26 cellular contexts compared by ENCODE assay signal in the genomic region with DNA sequence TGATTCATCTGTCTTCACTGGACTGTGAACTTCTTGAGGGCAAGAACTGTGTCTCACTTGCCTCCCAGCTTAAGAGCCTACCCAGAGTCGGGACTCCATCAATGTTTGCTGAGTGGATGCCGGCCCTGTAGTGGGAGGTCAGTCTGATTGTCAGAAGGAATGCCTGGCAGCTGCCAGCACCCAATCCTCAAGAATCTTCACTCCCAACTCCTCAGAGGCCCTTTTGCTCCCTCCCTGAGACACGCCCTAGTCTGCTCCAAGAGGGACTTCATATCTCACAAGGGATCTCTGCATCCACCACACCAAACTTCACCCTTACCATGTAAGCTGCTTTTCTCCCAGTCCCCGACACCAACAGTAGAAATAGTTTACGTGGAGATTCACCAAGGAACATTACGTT. TPM values are rescaled to one million over a fixed set of nuclear protein-coding genes. Genes with fewer than 3 reads are reported as not detected.
DNase-seq lines count a peak whose midpoint lies in the region; ATAC-seq, FAIRE-seq and TF ChIP-seq lines count a peak whose summit lies in the region.
"Had no signal": no experiment of that assay in that cellular context is flagged by ENCODE, and none has a peak within 500 bp of the region (broad histone marks: within the 10 kb centered on the region; RNA-seq: fewer than 3 reads in every experiment).

No MANE protein-coding gene starts in this region.

- no peak overlapping the region for H3K23ac ChIP-seq in mesendoderm (ENCODE audit: low read length)

- no peak overlapping the region for H2AFZ ChIP-seq in SK-N-SH (ENCODE audit: low read depth)
- H2AFZ ChIP-seq in K562 (ENCODE audit: low read depth, low read length), result no peak overlapping the region

- TF ChIP-seq EP300 in SK-N-SH (IDR thresholded peaks at IDR 0.05; ENCODE audit: borderline replicate concordance in 1 of 2, low read depth in 1 of 2, low read length in 1 of 2) (no peak), K562 (IDR thresholded peaks at IDR 0.05; ENCODE audit: low read length) (no peak)

- no peak overlapping the region for H3K4ac ChIP-seq in mesendoderm (ENCODE audit: low read depth, low read length)

- H2BK15ac ChIP-seq in mesendoderm (replicated peaks; ENCODE audit: low read depth), result no peak overlapping the region

- no peak overlapping the region for H3K4me3 Mint-ChIP-seq in activated T-cell treated with anti-CD3 and anti-CD28 coated beads, Interleukin-2, amount 50 U/mL, for 4 hours
- H3K4me3 Mint-ChIP-seq: B cell; naive B cell; stimulated activated naive CD8-positive, alpha-beta T cell treated with anti-CD3 and anti-CD28 coated beads, Interleukin-15, amount 100 ng/mL, for 72 hours had no signal

- H3K9me2 ChIP-seq in SK-N-SH, result no peaks in the 10 kb centered on the region

- 72% methylated on average over 6 of the region's 6 CpGs for WGBS in SK-N-SH (ENCODE audit: low lambda C conversion rate)
- 2% methylated on average over 6 of the region's 6 CpGs for WGBS in K562 (ENCODE audit: insufficient coverage, low coverage, missing lambda C conversion rate)
- no CpG with 5 or more reads among the region's 6 CpGs for WGBS in mesendoderm (ENCODE audit: extremely low coverage, insufficient coverage, low lambda C conversion rate)

- H3F3A ChIP-seq in SK-N-SH (replicated peaks; ENCODE audit: insufficient read depth), result peaks cover 4% of the 10 kb centered on the region

- ATAC-seq in SK-N-SH treated with all-trans-retinoic acid at 6 μM for 48 hours (no peak), K562 (no peak)
- no peak for ATAC-seq in activated T-cell treated with anti-CD3 and anti-CD28 coated beads, Interleukin-2, amount 50 U/mL, for 4 hours
- ATAC-seq: heart left ventricle; stimulated activated naive CD8-positive, alpha-beta T cell treated with anti-CD3 and anti-CD28 coated beads, Interleukin-15, amount 100 ng/mL, for 72 hours had no signal

- intact Hi-C loops in K562 (cut with micrococcal nuclease), result no loop called here

- H3K4me1 ChIP-seq in SK-N-SH (ENCODE audit: control insufficient read depth in 1 of 2, insufficient read depth in 2 of 2, low read depth in 1 of 2, low read length in 1 of 2), result no peaks in the 10 kb centered on the region
- H3K4me1 ChIP-seq in K562 (replicated peaks in 1 of 2; ENCODE audit: control insufficient read depth in 2 of 2, insufficient read depth in 2 of 2, low read length in 2 of 2), result no peaks in the 10 kb centered on the region
- H3K4me1 ChIP-seq in mesendoderm (ENCODE audit: control insufficient read depth, low read depth, low read length), result no peaks in the 10 kb centered on the region
- H3K4me1 ChIP-seq: heart left ventricle, tibial artery had no signal

- no peak for TF ChIP-seq POLR2A in K562 (conservative IDR thresholded peaks at IDR 0.05)

- TF ChIP-seq CTCF in SK-N-SH (IDR thresholded peaks at IDR 0.05), result no peak
- TF ChIP-seq CTCF in K562 (IDR thresholded peaks at IDR 0.05 in 2 of 3, conservative IDR thresholded peaks at IDR 0.05 in 1 of 3; ENCODE audit: insufficient read depth in 2 of 3, low read depth in 1 of 3, low read length in 3 of 3), result no peak
- no peak for TF ChIP-seq CTCF in coronary artery (IDR thresholded peaks at IDR 0.05)

- H3K9me1 ChIP-seq in K562 (ENCODE audit: control insufficient read depth, insufficient read depth, low read length), result no peaks in the 10 kb centered on the region

- H4K5ac ChIP-seq in mesendoderm (ENCODE audit: low read length), result no peak overlapping the region

- no peak for FAIRE-seq in K562 (lab: Jason Lieb, UNC)
- FAIRE-seq: H1 had no signal

- no peak for TF ChIP-seq RAD21 in SK-N-SH (IDR thresholded peaks at IDR 0.05; ENCODE audit: low read length)
- no peak for TF ChIP-seq RAD21 in K562 (CRISPR knock-in tag; conservative IDR thresholded peaks at IDR 0.05 in 1 of 2, IDR thresholded peaks at IDR 0.05 in 1 of 2)

- no peaks in the 10 kb centered on the region for H3K4me1 Mint-ChIP-seq in activated T-cell treated with anti-CD3 and anti-CD28 coated beads, Interleukin-2, amount 50 U/mL, for 4 hours (ENCODE audit: low read depth)
- H3K4me1 Mint-ChIP-seq: B cell; naive B cell; stimulated activated naive CD8-positive, alpha-beta T cell treated with anti-CD3 and anti-CD28 coated beads, Interleukin-15, amount 100 ng/mL, for 72 hours had no signal

- no peaks in the 10 kb centered on the region for H3K36me3 ChIP-seq in SK-N-SH (replicated peaks in 1 of 2; ENCODE audit: control insufficient read depth in 1 of 2, insufficient read depth in 2 of 2, low read length in 1 of 2)
- H3K36me3 ChIP-seq in K562 (ENCODE audit: control insufficient read depth, insufficient read depth, low read length), result no peaks in the 10 kb centered on the region
- no peaks in the 10 kb centered on the region for H3K36me3 ChIP-seq in mesendoderm (ENCODE audit: control insufficient read depth, insufficient read depth, low read length)
- H3K36me3 ChIP-seq: heart left ventricle, MG63, tibial artery had no signal

- no peak overlapping the region for H4K8ac ChIP-seq in mesendoderm (ENCODE audit: low read depth, low read length)

- no peak overlapping the region for H3K56ac ChIP-seq in mesendoderm (ENCODE audit: low read length)

- no peak overlapping the region for H3K4me3 ChIP-seq in SK-N-SH (ENCODE audit: low read depth in 2 of 2, low read length in 1 of 2)
- no peak overlapping the region for H3K4me3 ChIP-seq in K562
- no peak overlapping the region for H3K4me3 ChIP-seq in mesendoderm (ENCODE audit: low read length)
- H3K4me3 ChIP-seq in coronary artery, result no peak overlapping the region
- H3K4me3 ChIP-seq: heart left ventricle, lung, MG63, tibial artery had no signal

- no peak overlapping the region for H2AK5ac ChIP-seq in mesendoderm (ENCODE audit: low read length)

- H2BK120ac ChIP-seq in mesendoderm (ENCODE audit: low read depth, low read length), result no peak overlapping the region

- H3K9me3 Mint-ChIP-seq in activated T-cell treated with anti-CD3 and anti-CD28 coated beads, Interleukin-2, amount 50 U/mL, for 4 hours, result no peaks in the 10 kb centered on the region
- H3K9me3 Mint-ChIP-seq: naive B cell; stimulated activated naive CD8-positive, alpha-beta T cell treated with anti-CD3 and anti-CD28 coated beads, Interleukin-15, amount 100 ng/mL, for 72 hours had no signal

- H2BK5ac ChIP-seq in mesendoderm (ENCODE audit: low read length), result no peak overlapping the region

- in situ Hi-C loops in K562 (cut with MboI), result no loop called here

- peaks cover 6% of the 10 kb centered on the region for H3K27me3 Mint-ChIP-seq in activated T-cell treated with anti-CD3 and anti-CD28 coated beads, Interleukin-2, amount 50 U/mL, for 4 hours (ENCODE audit: low read depth)
- H3K27me3 Mint-ChIP-seq: stimulated activated naive CD8-positive, alpha-beta T cell treated with anti-CD3 and anti-CD28 coated beads, Interleukin-15, amount 100 ng/mL, for 72 hours had no signal

- H3K9ac ChIP-seq in SK-N-SH (no peak overlapping the region), K562 (ENCODE audit: insufficient read depth in 1 of 2, low read depth in 2 of 2, low read length in 2 of 2) (no peak overlapping the region), mesendoderm (ENCODE audit: low read length) (no peak overlapping the region)

- H3K9me3 ChIP-seq in SK-N-SH (no peaks in the 10 kb centered on the region), K562 (replicated peaks; ENCODE audit: control insufficient read depth, insufficient read depth, low read depth, low read length) (no peaks in the 10 kb centered on the region)
- H3K9me3 ChIP-seq: heart left ventricle, MG63, tibial artery had no signal

- no peaks in the 10 kb centered on the region for H3K79me2 ChIP-seq in SK-N-SH (ENCODE audit: insufficient read depth)
- H3K79me2 ChIP-seq in K562 (ENCODE audit: control insufficient read depth, insufficient read depth, low read length), result no peaks in the 10 kb centered on the region
- no peaks in the 10 kb centered on the region for H3K79me2 ChIP-seq in mesendoderm (ENCODE audit: control insufficient read depth, insufficient read depth, low read length)

- DNase-seq in SK-N-SH (no peak), K562 (ENCODE audit: extremely low read depth in 1 of 4, low spot score in 3 of 4) (peak in 1 of 4 experiments; percentile 15), mesendoderm (peak; percentile 69), HUDEP-2 (lab: John Stamatoyannopoulos, UW; ENCODE audit: unreplicated experiment in 76 of 76) (no peak), coronary artery (ENCODE audit: low spot score) (no peak), KG1 (lab: John Stamatoyannopoulos, UW) (no peak)
- DNase-seq in activated T-cell treated with anti-CD3 and anti-CD28 coated beads, Interleukin-2, amount 50 U/mL, for 4 hours, result no peak
- DNase-seq: 8988T; activated CD4-positive, CD25-positive, alpha-beta regulatory T cell treated with anti-CD3 and anti-CD28 coated beads, Interleukin-2, amount 50 U/mL, for 72 hours; activated naive CD4-positive, alpha-beta T cell; activated T-cell treated with anti-CD3 and anti-CD28 coated beads, Interleukin-2, amount 50 U/mL, for 1 hour; amygdala; central memory CD4-positive, alpha-beta T cell; DMS79 treated with DMSO at 0.1 percent for 48 hours; heart left ventricle; MG63; naive B cell; NCI-H1436; NCI-H510A treated with DMSO at 0.1 percent for 48 hours; stimulated activated CD4-positive, alpha-beta T cell treated with anti-CD3 and anti-CD28 coated beads, Interleukin-12 subunit alpha, Interleukin-12 subunit beta, amount 100 ng/mL, for 4 hours; stimulated activated naive CD8-positive, alpha-beta T cell treated with anti-CD3 and anti-CD28 coated beads, Interleukin-15, amount 100 ng/mL, for 72 hours; tibial artery had no signal

- CTCF ChIA-PET in SK-N-SH (lab: Yijun Ruan, JAX), result interaction anchor here (0.7 kb wide), 1 partner anchor 16 kb away, joined by 3 read pairs; no protein-coding TSS in a partner anchor
- CTCF ChIA-PET in K562 (lab: Yijun Ruan, JAX; ENCODE audit: low intra/inter-chr PET ratio), result no interaction called here

- H3K4me2 ChIP-seq in SK-N-SH, result no peak overlapping the region
- H3K4me2 ChIP-seq in K562 (ENCODE audit: insufficient read depth, low read length), result no peak overlapping the region
- no peak overlapping the region for H3K4me2 ChIP-seq in mesendoderm (ENCODE audit: low read length)

- H3K27me3 ChIP-seq in SK-N-SH (ENCODE audit: insufficient read depth), result no peaks in the 10 kb centered on the region
- peaks cover 29 to 44% of the 10 kb centered on the region in 2 experiments for H3K27me3 ChIP-seq in K562 (ENCODE audit: control insufficient read depth in 2 of 2, insufficient read depth in 2 of 2, low read length in 2 of 2)
- H3K27me3 ChIP-seq in mesendoderm (ENCODE audit: insufficient read depth, low read length, poor library complexity), result no peaks in the 10 kb centered on the region
- H3K27me3 ChIP-seq: heart left ventricle, MG63 had no signal

- no peaks in the 10 kb centered on the region for H3K79me1 ChIP-seq in mesendoderm (ENCODE audit: low read length)

- BruUV-seq in K562 (replicated peaks; lab: Mats Ljungman, UMichigan), result no TSS peak

- no peak overlapping the region for H3K18ac ChIP-seq in mesendoderm (ENCODE audit: low read length)

- H3K27ac ChIP-seq in SK-N-SH (ENCODE audit: low read depth in 2 of 2, low read length in 1 of 2) (no peak overlapping the region), K562 (ENCODE audit: extremely low read depth, low read depth, low read length) (no peak overlapping the region), mesendoderm (ENCODE audit: low read depth, low read length) (no peak overlapping the region), coronary artery (no peak overlapping the region)
- H3K27ac ChIP-seq: heart left ventricle, tibial artery had no signal

- no peaks in the 10 kb centered on the region for H3K36me3 Mint-ChIP-seq in activated T-cell treated with anti-CD3 and anti-CD28 coated beads, Interleukin-2, amount 50 U/mL, for 4 hours (ENCODE audit: insufficient read depth)
- H3K36me3 Mint-ChIP-seq: naive B cell had no signal

- H4K20me1 ChIP-seq in SK-N-SH (ENCODE audit: insufficient read depth) (no peaks in the 10 kb centered on the region), K562 (replicated peaks; ENCODE audit: control insufficient read depth, insufficient read depth, low read length) (no peaks in the 10 kb centered on the region)

- POLR2A ChIA-PET in SK-N-SH (lab: Yijun Ruan, JAX) (interaction anchor here (2.2 kb wide), 1 partner anchor 15 kb away, joined by 10 read pairs; a partner anchor contains a TSS), K562 (lab: Yijun Ruan, JAX) (no interaction called here)

RNA-seq across cellular contexts. Expression of a gene that starts 15.2 kb away (rescaled TPM):
- 21.4 and 27.7 TPM in 2 replicates for polyA plus RNA-seq in SK-N-SH (2012; rRNA removed)
- polyA plus RNA-seq in SK-N-SH (2012; cell fraction: cytosol; rRNA removed), result 22.2 and 23.4 TPM in 2 replicates
- polyA plus RNA-seq in SK-N-SH (2012; cell fraction: nucleus; rRNA removed), result 23.2 and 33.8 TPM in 2 replicates
- total RNA-seq in K562 (2011; cell fraction: chromatin; rRNA removed; ENCODE audit: low replicate concordance), result 118 and 126 TPM in 2 replicates
- total RNA-seq in K562 (2011; cell fraction: nucleolus; rRNA removed), result 43.2 and 43.6 TPM in 2 replicates
- 47.6 and 48.7 TPM in 2 replicates for total RNA-seq in K562 (2011; cell fraction: nucleoplasm; rRNA removed)
- 15.6 and 16.0 TPM in 2 replicates for total RNA-seq in K562 (2014; rRNA removed)
- total RNA-seq in K562 (2014; rRNA removed; fragmentation: Illumina TruSeq; extraction: Trizol), result 17.6 and 21.2 TPM in 2 replicates
- total RNA-seq in K562 (2015; rRNA removed; fragmentation: Illumina TruSeq; extraction: Trizol), result 13.1 and 14.3 TPM in 2 replicates
- 27.3 and 33.6 TPM in 2 replicates for total RNA-seq in K562 (2021)
- polyA plus RNA-seq in K562 (2011; rRNA removed), result 12.5 and 20.8 TPM in 2 replicates
- polyA plus RNA-seq in K562 (2011; cell fraction: cytosol; rRNA removed), result 5.4 and 12.3 TPM in 2 replicates
- 18.6 and 24.1 TPM in 2 replicates for polyA plus RNA-seq in K562 (2011; cell fraction: nucleus; rRNA removed)
- polyA plus RNA-seq in K562 (2012), result 17.2 and 34.3 TPM in 2 replicates
- 24.9 and 26.4 TPM in 2 replicates for polyA plus RNA-seq in K562 (2014; fragmentation: Illumina TruSeq; extraction: Trizol)
- polyA plus RNA-seq in K562 (2014; fragmentation: Nextera tagmentation; extraction: Ambion mirVana), result 10 to 100 TPM in 1 of 2 experiments, 1 to 10 TPM in 1; 3.6 to 12.1 TPM
- polyA plus RNA-seq in K562 (2014; rRNA removed), result 13.5 and 14.2 TPM in 2 replicates
- polyA minus RNA-seq in K562 (2011; rRNA and poly(A)+ RNA removed), result 26.9 and 40.0 TPM in 2 replicates
- 11.4 and 12.3 TPM in 2 replicates for polyA minus RNA-seq in K562 (2011; cell fraction: cytosol; rRNA and poly(A)+ RNA removed)
- 8.6 and 19.7 TPM in 2 replicates for polyA minus RNA-seq in K562 (2011; cell fraction: nucleus; rRNA and poly(A)+ RNA removed)
- 26.4 TPM for polyA plus RNA-seq in mesendoderm (2013, experiment 1 of 2)
- polyA plus RNA-seq in mesendoderm (2013, experiment 2 of 2), result 27.4 TPM
- 10 to 100 TPM; 17.9 to 30.8 (median 27.5) TPM for total RNA-seq in activated T-cell treated with anti-CD3 and anti-CD28 coated beads, Interleukin-2, amount 50 U/mL, for 4 hours
